In the genomic region with DNA sequence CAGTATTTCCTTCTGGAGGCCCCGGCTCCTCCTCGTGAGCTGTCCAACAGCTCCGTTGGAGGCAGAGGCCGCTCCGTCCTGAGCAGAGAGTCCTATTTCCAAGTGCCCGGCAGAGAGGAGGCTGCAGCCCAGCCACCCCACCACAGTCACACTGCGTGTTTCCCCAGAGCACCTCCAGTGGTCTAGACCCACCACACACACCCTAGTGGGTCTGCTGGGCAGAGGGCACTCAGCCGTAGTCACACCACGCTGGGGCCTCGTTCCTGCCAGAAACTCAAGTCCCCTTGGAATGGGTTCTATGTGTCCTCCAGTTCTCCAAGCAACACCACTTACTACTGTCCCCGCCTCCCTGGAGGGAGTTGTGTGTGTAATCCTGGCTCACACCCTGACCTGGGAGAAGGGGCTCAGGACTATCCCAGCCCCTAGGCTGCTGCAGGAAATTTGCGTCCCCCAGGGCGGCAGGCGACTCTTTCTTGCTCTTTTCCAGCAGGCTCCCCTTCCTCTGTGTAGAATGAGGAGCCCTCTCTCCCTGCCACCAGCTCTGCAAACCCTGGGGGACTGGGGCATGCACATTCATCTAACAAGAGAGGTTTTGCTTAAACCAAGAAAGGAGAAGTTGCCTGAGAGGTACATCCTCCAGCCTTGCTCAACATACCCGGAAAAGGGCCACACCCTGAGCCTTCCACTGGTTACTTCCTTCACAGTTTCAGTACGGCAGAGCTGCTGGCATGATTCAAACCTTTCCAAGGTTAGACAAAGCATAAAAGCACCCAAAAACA, we compare ENCODE assay signal across 9 cellular contexts.
A peak's percentile ranks its signal among the peaks of the same experiment; 100 is the strongest.
DNase-seq lines count a peak whose midpoint lies in the region; ATAC-seq and TF ChIP-seq lines count a peak whose summit lies in the region.
"Had no signal": no experiment of that assay in that cellular context is flagged by ENCODE, and none has a peak within 500 bp of the region (broad histone marks: within the 10 kb centered on the region; RNA-seq: fewer than 3 reads in every experiment).

No MANE protein-coding gene starts in this region.

- CTCF ChIA-PET in OCI-LY7 (lab: Charles Lee; ENCODE audit: unreplicated experiment), result no interaction called here

- H3K27me3 ChIP-seq in endodermal cell (ENCODE audit: control insufficient read depth, insufficient read depth, low read length, poor library complexity, severe bottlenecking), result no peaks in the 10 kb centered on the region
- H3K27me3 ChIP-seq in neutrophil, result no peaks in the 10 kb centered on the region

- no peaks in the 10 kb centered on the region for H3K79me2 ChIP-seq in OCI-LY7 (ENCODE audit: insufficient read depth, low read depth, low read length)

- H3K9me3 Mint-ChIP-seq in endodermal cell, result peaks cover 10% of the 10 kb centered on the region

- H3K4me3 ChIP-seq in GM12865 (ENCODE audit: low read depth, low read length) (no peak overlapping the region), OCI-LY7 (ENCODE audit: low read depth, low read length, poor library complexity, severe bottlenecking) (no peak overlapping the region), endodermal cell (ENCODE audit: low read length) (no peak overlapping the region), neutrophil (ENCODE audit: low read depth in 1 of 2, low read length in 1 of 2) (peak overlapping the region; percentile 55 to 56)

- WGBS in endodermal cell (ENCODE audit: insufficient coverage in 1 of 2, insufficient read length in 1 of 2), 2 experiments, result 83 to 92% methylated on average over 7 to 16 of the region's 16 CpGs

- H4K20me1 ChIP-seq in OCI-LY7 (ENCODE audit: insufficient read depth, low read length), result no peaks in the 10 kb centered on the region

- H3K4me1 Mint-ChIP-seq in endodermal cell, result no peaks in the 10 kb centered on the region

- TF ChIP-seq CTCF in GM12865 (IDR thresholded peaks at IDR 0.05; ENCODE audit: insufficient read depth, low read depth, low read length, missing control alignments) (no peak), OCI-LY7 (conservative IDR thresholded peaks at IDR 0.05; ENCODE audit: low read length) (no peak), endodermal cell (conservative IDR thresholded peaks at IDR 0.05) (no peak), neutrophil (IDR thresholded peaks at IDR 0.05) (peak; percentile 10)

- intact Hi-C loops in OCI-LY7 (cut with micrococcal nuclease; ENCODE audit: unreplicated experiment), result no loop called here

- no peak overlapping the region for H3K4me3 Mint-ChIP-seq in endodermal cell

- H3K4me1 ChIP-seq in OCI-LY7 (ENCODE audit: insufficient read depth, low read length, poor library complexity, severe bottlenecking) (no peaks in the 10 kb centered on the region), endodermal cell (ENCODE audit: control insufficient read depth, insufficient read depth, low read length) (no peaks in the 10 kb centered on the region), neutrophil (ENCODE audit: control insufficient read depth in 1 of 2, insufficient read depth in 1 of 2, low read depth in 1 of 2, low read length in 1 of 2) (peaks cover 45 to 54% of the 10 kb centered on the region in 2 experiments)

- POLR2A ChIA-PET in OCI-LY7 (lab: Charles Lee), result interaction anchor here (0.9 kb wide), 1 partner anchor 301 kb away, joined by 3 read pairs; no protein-coding TSS in a partner anchor

- H3K27ac ChIP-seq in OCI-LY7 (ENCODE audit: low read depth, low read length, poor library complexity, severe bottlenecking) (no peak overlapping the region), endodermal cell (ENCODE audit: low read depth, low read length) (no peak overlapping the region), neutrophil (peak overlapping the region; percentile 99)

- H3K9ac ChIP-seq in endodermal cell (ENCODE audit: extremely low read depth, low read length, poor library complexity, severe bottlenecking), result no peak overlapping the region

- peak; percentile 52 for DNase-seq in GM12865 (ENCODE audit: low read depth)
- DNase-seq in OCI-LY7 (ENCODE audit: low spot score), result peak; percentile 23
- DNase-seq in endodermal cell, result peak; percentile 33
- DNase-seq in NCI-H1436 (lab: John Stamatoyannopoulos, UW), result no peak
- DNase-seq in RPMI8226, result no peak
- DNase-seq: SHP77 treated with DMSO at 0.1 percent for 48 hours had no signal

- no peaks in the 10 kb centered on the region for H3K36me3 Mint-ChIP-seq in endodermal cell (ENCODE audit: low read depth)

- H2AFZ ChIP-seq in OCI-LY7 (ENCODE audit: low read length), result no peak overlapping the region

- no peak overlapping the region for H3K27ac Mint-ChIP-seq in endodermal cell

- no TSS peak for BruUV-seq in OCI-LY7 (replicated peaks; lab: Mats Ljungman, UMichigan)

- no peaks in the 10 kb centered on the region for H3K36me3 ChIP-seq in OCI-LY7 (ENCODE audit: insufficient read depth, low read length)
- no peaks in the 10 kb centered on the region for H3K36me3 ChIP-seq in endodermal cell (ENCODE audit: control insufficient read depth, insufficient read depth, low read length)
- H3K36me3 ChIP-seq in neutrophil, result no peaks in the 10 kb centered on the region

- H3K9me2 ChIP-seq in OCI-LY7 (ENCODE audit: insufficient read depth, low read length), result no peaks in the 10 kb centered on the region

- 0 out of 2 replicates have a peak overlapping the region, but pooled peaks have one; percentile 3 for H3K4me2 ChIP-seq in OCI-LY7 (ENCODE audit: low read length)

- no peaks in the 10 kb centered on the region for H3K27me3 Mint-ChIP-seq in endodermal cell (ENCODE audit: insufficient read depth)

- H3K9me3 ChIP-seq in OCI-LY7 (ENCODE audit: low read length) (peaks cover 10% of the 10 kb centered on the region; the same call in 1 of the 2 replicates), endodermal cell (ENCODE audit: control insufficient read depth, low read length) (peaks cover 13% of the 10 kb centered on the region), neutrophil (no peaks in the 10 kb centered on the region)

- ATAC-seq in HG03045 (IDR thresholded peaks at IDR 0.05; ENCODE audit: unreplicated experiment) (no peak), GM21717 (IDR thresholded peaks at IDR 0.05; ENCODE audit: unreplicated experiment) (no peak)

Comparison
In these comparisons a context has a peak if more than half of its experiments do, and no peak if none do; other contexts are left out.
1. DNase-seq: peak in GM12865 (single experiment), OCI-LY7 (single experiment) and endodermal cell (single experiment); none in NCI-H1436 (single experiment) and RPMI8226 (single experiment).
2. H3K4me3 ChIP-seq: peak in neutrophil (2 of 2); none in GM12865 (single experiment), OCI-LY7 (single experiment) and endodermal cell (single experiment).